In genomic region chr2:148876589-148877402, GRCh38 we compare ENCODE assay signal across 1 cellular context.
TF ChIP-seq lines count a peak whose summit lies in the region.

No MANE protein-coding gene starts in this region.

TF ChIP-seq in H1, 55 proteins besides CTCF, POLR2A, EP300 and RAD21:
- peak; percentile 61 for TF ChIP-seq SAP30 (IDR thresholded peaks at IDR 0.05; ENCODE audit: insufficient read depth, insufficient replicate concordance, low read length)
- peak; percentile 83 for TF ChIP-seq MAX (IDR thresholded peaks at IDR 0.05)
- TF ChIP-seq JUND (IDR thresholded peaks at IDR 0.05; ENCODE audit: low read length) = peak; percentile 94
- no peak for TF ChIP-seq NANOG (IDR thresholded peaks at IDR 0.05; ENCODE audit: insufficient read depth, low read depth, low read length, poor library complexity, severe bottlenecking)
- no peak for TF ChIP-seq CTBP2 (IDR thresholded peaks at IDR 0.05; ENCODE audit: borderline replicate concordance, insufficient read depth, insufficient read length, low read length)
- peak; percentile 30 to 52; a peak in 1 of 4 replicates for TF ChIP-seq SIN3A (conservative IDR thresholded peaks at IDR 0.05 in 1 of 2, IDR thresholded peaks at IDR 0.05 in 1 of 2; ENCODE audit: low read depth in 1 of 2, low read length in 2 of 2)
- peak; percentile 64 for TF ChIP-seq CREB1 (IDR thresholded peaks at IDR 0.05)
- peak; percentile 15; the same call in 1 of the 2 replicates for TF ChIP-seq CEBPB (IDR thresholded peaks at IDR 0.05; ENCODE audit: low read depth, low read length)
- peak; percentile 31 to 71; a peak in 2 of 4 replicates for TF ChIP-seq HDAC2 (IDR thresholded peaks at IDR 0.05; ENCODE audit: borderline replicate concordance in 1 of 2, low read depth in 2 of 2, low read length in 2 of 2)
- TF ChIP-seq TEAD4 (IDR thresholded peaks at IDR 0.05; ENCODE audit: low read depth, low read length) = 0 out of 2 replicates have a peak, but pooled peaks have one; percentile 1
- TF ChIP-seq JUN (IDR thresholded peaks at IDR 0.05; ENCODE audit: low read depth, low read length) = peak; percentile 77
- peak; percentile 86 for TF ChIP-seq ASH2L (IDR thresholded peaks at IDR 0.05; ENCODE audit: low read length)
- TF ChIP-seq KDM1A (IDR thresholded peaks at IDR 0.05; ENCODE audit: borderline replicate concordance, low read length) = peak; percentile 30; the same call in 1 of the 2 replicates
- TF ChIP-seq SP4 (IDR thresholded peaks at IDR 0.05; ENCODE audit: low read length) = peak; percentile 25; the same call in 1 of the 2 replicates
- TF ChIP-seq GTF2F1 (IDR thresholded peaks at IDR 0.05; ENCODE audit: borderline replicate concordance, low read depth, low read length) = no peak
- TF ChIP-seq POLR2AphosphoS5 (IDR thresholded peaks at IDR 0.05; ENCODE audit: low read depth, low read length) = 0 out of 2 replicates have a peak, but pooled peaks have one; percentile 25
- no peak for TF ChIP-seq SUZ12 (IDR thresholded peaks at IDR 0.05; ENCODE audit: low read length)
- peak; percentile 29 for TF ChIP-seq NRF1 (IDR thresholded peaks at IDR 0.05; ENCODE audit: low read depth, low read length)
- peak; percentile 88; the same call in 1 of the 2 replicates for TF ChIP-seq RBBP5 (IDR thresholded peaks at IDR 0.05; ENCODE audit: borderline replicate concordance, low read depth, low read length)
- TF ChIP-seq ATF2 (IDR thresholded peaks at IDR 0.05; ENCODE audit: low read length) = peak; percentile 97
- TF ChIP-seq E2F6 (IDR thresholded peaks at IDR 0.05) = peak; percentile 40; the same call in 1 of the 2 replicates
